Comparison of ENCODE assay signal across 8 cellular contexts in the genomic region with DNA sequence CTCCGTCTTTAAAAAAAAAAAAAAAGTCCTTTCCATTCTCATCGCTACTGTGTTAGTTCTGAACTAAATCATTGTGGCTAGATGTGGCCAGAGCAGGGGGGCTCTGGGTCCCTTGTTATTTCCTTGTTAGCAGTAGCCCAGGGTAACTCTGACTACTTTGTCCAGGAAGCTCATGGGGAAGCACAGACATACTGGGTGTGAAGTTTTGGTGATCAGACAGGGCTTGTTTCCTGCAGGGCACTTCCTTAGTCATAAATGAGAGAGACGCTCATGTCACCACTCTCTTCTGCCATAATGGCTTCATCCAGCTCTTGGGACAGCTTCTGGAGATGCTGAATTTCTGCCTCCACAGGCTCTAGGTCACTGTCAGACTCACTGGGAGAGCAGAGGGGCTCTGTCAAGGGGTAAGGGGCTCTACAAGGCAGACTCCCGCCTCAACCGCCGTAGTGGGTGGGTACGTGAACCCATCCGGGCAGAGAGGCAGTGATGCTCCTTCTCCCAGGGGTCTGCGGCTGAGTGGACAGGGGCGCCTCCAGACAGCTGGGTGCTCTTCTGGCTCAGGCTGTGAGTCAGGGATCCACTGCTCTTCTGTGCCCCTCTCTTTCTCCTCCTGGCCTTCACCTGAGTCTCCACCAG. TPM values are rescaled to one million over a fixed set of nuclear protein-coding genes. Genes with fewer than 3 reads are reported as not detected.
DNase-seq lines count a peak whose midpoint lies in the region; ATAC-seq lines count a peak whose summit lies in the region.

No MANE protein-coding gene starts in this region.

- peak; percentile 70 for DNase-seq in activated naive CD4-positive, alpha-beta T cell treated with Interleukin-2 at 50 U/mL for 16 hours
- peak; percentile 32 to 36 for DNase-seq in stimulated activated CD8-positive, alpha-beta memory T cell treated with anti-CD3 and anti-CD28 coated beads, Interleukin-2, amount 100 ng/mL, for 48 hours (ENCODE audit: low read depth in 2 of 2)
- DNase-seq in NCI-H146 (lab: John Stamatoyannopoulos, UW) (no peak), NCI-H2107 treated with DMSO at 0.1 percent for 48 hours (lab: John Stamatoyannopoulos, UW; ENCODE audit: unreplicated experiment) (no peak), cerebellum (ENCODE audit: low spot score) (no peak)

- ATAC-seq in GM19467 (IDR thresholded peaks at IDR 0.05; ENCODE audit: unreplicated experiment) (peak; percentile 84), HG03342 (IDR thresholded peaks at IDR 0.05; ENCODE audit: unreplicated experiment) (peak; percentile 93), GM21367 (IDR thresholded peaks at IDR 0.05; ENCODE audit: unreplicated experiment) (no peak)

RNA-seq across cellular contexts. Expression of gene STIM2, which starts 12.9 kb away (rescaled TPM):
- total RNA-seq in cerebellum = 33.1 TPM

Comparison
In these comparisons a context has a peak if more than half of its experiments do, and no peak if none do; other contexts are left out.
1. DNase-seq: peak in activated naive CD4-positive, alpha-beta T cell treated with Interleukin-2 at 50 U/mL for 16 hours (single experiment) and stimulated activated CD8-positive, alpha-beta memory T cell treated with anti-CD3 and anti-CD28 coated beads, Interleukin-2, amount 100 ng/mL, for 48 hours (2 of 2); none in NCI-H146 (single experiment), NCI-H2107 treated with DMSO at 0.1 percent for 48 hours (single experiment) and cerebellum (single experiment).